In genomic region chr14:90344920-90345557, GRCh38 we compare ENCODE assay signal across 9 cellular contexts.
"Had no signal": no experiment of that assay in that cellular context is flagged by ENCODE, and none has a peak within 500 bp of the region (broad histone marks: within the 10 kb centered on the region; RNA-seq: fewer than 3 reads in every experiment).

No MANE protein-coding gene starts in this region.

- DNase-seq: activated CD4-positive, alpha-beta T cell treated with anti-CD3 and anti-CD28 coated beads, Interleukin-2, amount 50 U/mL, for 1 hour; activated naive CD4-positive, alpha-beta T cell treated with anti-CD3 and anti-CD28 coated beads, Interleukin-2, amount 10 ng/mL, durations not matched to agents 7 days and 5 days; head of caudate nucleus; islet precursor cell; left ventricle myocardium superior; stimulated activated CD4-positive, alpha-beta T cell treated with anti-CD3 and anti-CD28 coated beads, Interleukin-4, amount 100 ng/mL, for 1 hour; stimulated activated naive CD8-positive, alpha-beta T cell treated with anti-CD3 and anti-CD28 coated beads, Interleukin-15, amount 100 ng/mL, for 72 hours; testis; upper lobe of right lung had no signal

- H3K36me3 ChIP-seq: upper lobe of right lung had no signal

- H3K9me3 ChIP-seq: testis, upper lobe of right lung had no signal

- H3K27ac ChIP-seq: testis, upper lobe of right lung had no signal

- H3K4me3 ChIP-seq: testis, upper lobe of right lung had no signal

- H3K27me3 ChIP-seq: testis, upper lobe of right lung had no signal

- ATAC-seq: stimulated activated naive CD8-positive, alpha-beta T cell treated with anti-CD3 and anti-CD28 coated beads, Interleukin-15, amount 100 ng/mL, for 72 hours had no signal

- H3K4me1 ChIP-seq: testis, upper lobe of right lung had no signal
